In genomic region chr11:65370659-65371049, GRCh38 we compare ENCODE assay signal across 1 cellular context.
TF ChIP-seq lines count a peak whose summit lies in the region.

No MANE protein-coding gene starts in this region.

TF ChIP-seq in liver, 16 proteins besides CTCF, POLR2A, EP300 and RAD21 (continued from another document):
- TF ChIP-seq, protein P1, sequence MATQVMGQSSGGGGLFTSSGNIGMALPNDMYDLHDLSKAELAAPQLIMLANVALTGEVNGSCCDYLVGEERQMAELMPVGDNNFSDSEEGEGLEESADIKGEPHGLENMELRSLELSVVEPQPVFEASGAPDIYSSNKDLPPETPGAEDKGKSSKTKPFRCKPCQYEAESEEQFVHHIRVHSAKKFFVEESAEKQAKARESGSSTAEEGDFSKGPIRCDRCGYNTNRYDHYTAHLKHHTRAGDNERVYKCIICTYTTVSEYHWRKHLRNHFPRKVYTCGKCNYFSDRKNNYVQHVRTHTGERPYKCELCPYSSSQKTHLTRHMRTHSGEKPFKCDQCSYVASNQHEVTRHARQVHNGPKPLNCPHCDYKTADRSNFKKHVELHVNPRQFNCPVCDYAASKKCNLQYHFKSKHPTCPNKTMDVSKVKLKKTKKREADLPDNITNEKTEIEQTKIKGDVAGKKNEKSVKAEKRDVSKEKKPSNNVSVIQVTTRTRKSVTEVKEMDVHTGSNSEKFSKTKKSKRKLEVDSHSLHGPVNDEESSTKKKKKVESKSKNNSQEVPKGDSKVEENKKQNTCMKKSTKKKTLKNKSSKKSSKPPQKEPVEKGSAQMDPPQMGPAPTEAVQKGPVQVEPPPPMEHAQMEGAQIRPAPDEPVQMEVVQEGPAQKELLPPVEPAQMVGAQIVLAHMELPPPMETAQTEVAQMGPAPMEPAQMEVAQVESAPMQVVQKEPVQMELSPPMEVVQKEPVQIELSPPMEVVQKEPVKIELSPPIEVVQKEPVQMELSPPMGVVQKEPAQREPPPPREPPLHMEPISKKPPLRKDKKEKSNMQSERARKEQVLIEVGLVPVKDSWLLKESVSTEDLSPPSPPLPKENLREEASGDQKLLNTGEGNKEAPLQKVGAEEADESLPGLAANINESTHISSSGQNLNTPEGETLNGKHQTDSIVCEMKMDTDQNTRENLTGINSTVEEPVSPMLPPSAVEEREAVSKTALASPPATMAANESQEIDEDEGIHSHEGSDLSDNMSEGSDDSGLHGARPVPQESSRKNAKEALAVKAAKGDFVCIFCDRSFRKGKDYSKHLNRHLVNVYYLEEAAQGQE (IDR thresholded peaks at IDR 0.05) = no peak
- TF ChIP-seq YY1 (IDR thresholded peaks at IDR 0.05) (no peak), SP1 (IDR thresholded peaks at IDR 0.05) (no peak), NR2F2 (IDR thresholded peaks at IDR 0.05) (no peak), MAX (IDR thresholded peaks at IDR 0.05) (no peak), JUND (IDR thresholded peaks at IDR 0.05) (no peak), FOXA2 (IDR thresholded peaks at IDR 0.05) (no peak), GABPA (IDR thresholded peaks at IDR 0.05 in 1 of 2, conservative IDR thresholded peaks at IDR 0.05 in 1 of 2) (no peak), EGR1 (IDR thresholded peaks at IDR 0.05; ENCODE audit: low read depth in 2 of 2) (no peak), FOXA1 (IDR thresholded peaks at IDR 0.05) (no peak), RXRA (IDR thresholded peaks at IDR 0.05) (no peak)
- TF ChIP-seq, protein P2, sequence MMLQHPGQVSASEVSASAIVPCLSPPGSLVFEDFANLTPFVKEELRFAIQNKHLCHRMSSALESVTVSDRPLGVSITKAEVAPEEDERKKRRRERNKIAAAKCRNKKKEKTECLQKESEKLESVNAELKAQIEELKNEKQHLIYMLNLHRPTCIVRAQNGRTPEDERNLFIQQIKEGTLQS (IDR thresholded peaks at IDR 0.05) = no peak
